2 cellular contexts compared by ENCODE assay signal in the genomic region with DNA sequence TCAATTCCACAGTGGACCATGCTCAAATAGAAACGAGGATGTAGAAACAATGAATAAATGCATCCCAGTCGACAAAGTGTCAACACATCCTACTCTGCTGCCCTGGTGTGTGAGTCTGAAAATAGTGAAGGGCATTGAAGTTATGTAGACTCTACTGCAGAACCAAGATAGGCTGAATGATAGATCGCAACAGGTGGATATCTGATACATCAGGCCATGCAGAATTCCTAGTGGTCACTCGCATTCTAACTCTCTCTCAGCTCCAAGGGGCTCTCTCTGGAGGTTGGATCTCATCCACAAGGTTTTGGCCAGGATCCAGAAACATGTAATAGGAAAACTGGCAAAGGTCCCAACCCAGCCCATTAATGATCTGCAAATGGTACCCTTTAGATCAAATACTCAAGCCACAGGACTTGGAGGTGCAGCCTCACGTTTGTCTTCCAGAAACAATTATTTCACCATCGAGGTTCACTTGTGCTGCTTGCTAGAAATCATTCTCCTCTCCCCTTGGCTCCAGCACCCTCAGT.
TF ChIP-seq lines count a peak whose summit lies in the region.

No MANE protein-coding gene starts in this region.

TF ChIP-seq in SK-N-SH, 30 proteins besides CTCF, POLR2A, EP300 and RAD21 (continued from another document):
- TF ChIP-seq, protein P1, sequence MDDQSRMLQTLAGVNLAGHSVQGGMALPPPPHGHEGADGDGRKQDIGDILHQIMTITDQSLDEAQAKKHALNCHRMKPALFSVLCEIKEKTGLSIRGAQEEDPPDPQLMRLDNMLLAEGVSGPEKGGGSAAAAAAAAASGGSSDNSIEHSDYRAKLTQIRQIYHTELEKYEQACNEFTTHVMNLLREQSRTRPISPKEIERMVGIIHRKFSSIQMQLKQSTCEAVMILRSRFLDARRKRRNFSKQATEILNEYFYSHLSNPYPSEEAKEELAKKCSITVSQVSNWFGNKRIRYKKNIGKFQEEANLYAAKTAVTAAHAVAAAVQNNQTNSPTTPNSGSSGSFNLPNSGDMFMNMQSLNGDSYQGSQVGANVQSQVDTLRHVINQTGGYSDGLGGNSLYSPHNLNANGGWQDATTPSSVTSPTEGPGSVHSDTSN (IDR thresholded peaks at IDR 0.05): no peak
- no peak for TF ChIP-seq FOSL2 (IDR thresholded peaks at IDR 0.05; ENCODE audit: borderline replicate concordance, low read depth)

TF ChIP-seq in SK-N-SH treated with all-trans-retinoic acid at 6 μM for 48 hours, 23 proteins besides CTCF, POLR2A, EP300 and RAD21 (continued from another document):
- TF ChIP-seq, protein P2, sequence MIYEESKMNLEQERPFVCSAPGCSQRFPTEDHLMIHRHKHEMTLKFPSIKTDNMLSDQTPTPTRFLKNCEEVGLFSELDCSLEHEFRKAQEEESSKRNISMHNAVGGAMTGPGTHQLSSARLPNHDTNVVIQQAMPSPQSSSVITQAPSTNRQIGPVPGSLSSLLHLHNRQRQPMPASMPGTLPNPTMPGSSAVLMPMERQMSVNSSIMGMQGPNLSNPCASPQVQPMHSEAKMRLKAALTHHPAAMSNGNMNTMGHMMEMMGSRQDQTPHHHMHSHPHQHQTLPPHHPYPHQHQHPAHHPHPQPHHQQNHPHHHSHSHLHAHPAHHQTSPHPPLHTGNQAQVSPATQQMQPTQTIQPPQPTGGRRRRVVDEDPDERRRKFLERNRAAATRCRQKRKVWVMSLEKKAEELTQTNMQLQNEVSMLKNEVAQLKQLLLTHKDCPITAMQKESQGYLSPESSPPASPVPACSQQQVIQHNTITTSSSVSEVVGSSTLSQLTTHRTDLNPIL (CRISPR knock-in tag; IDR thresholded peaks at IDR 0.05; ENCODE audit: low read depth): no peak
